In the genomic region with DNA sequence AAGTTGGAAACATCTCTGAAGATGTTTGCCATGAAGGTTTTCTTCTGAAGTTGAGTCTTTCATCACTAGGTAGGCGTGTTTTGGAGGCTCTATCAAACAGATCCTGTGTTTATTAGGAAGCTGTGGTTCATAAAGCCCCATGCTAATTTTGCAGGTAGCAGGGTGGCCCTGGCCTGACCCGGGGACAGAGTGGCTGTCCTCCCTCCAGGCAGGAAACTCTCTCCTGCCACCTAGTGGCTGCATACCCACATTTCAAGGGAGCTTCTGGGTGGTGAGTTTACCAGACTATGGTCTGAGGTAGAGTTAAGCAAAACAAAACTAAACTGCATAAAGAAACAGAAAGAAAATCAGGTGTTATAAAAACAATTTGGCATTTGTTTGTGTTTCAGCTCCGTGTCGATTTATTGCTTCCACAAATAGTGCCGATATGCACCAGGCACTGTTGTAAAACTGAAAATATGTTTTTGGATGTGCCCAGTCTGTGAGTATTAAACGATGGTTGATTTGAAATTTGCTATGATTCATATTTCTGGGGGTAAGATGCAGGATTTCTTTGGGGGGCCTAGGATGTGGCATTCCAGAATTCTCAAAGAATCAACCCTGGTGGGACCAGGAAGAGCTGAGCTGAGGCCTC, we compare ENCODE assay signal across 9 cellular contexts. TPM values are rescaled to one million over a fixed set of nuclear protein-coding genes. Genes with fewer than 3 reads are reported as not detected.
DNase-seq lines count a peak whose midpoint lies in the region; ATAC-seq, FAIRE-seq and TF ChIP-seq lines count a peak whose summit lies in the region.
"Had no signal": no experiment of that assay in that cellular context is flagged by ENCODE, and none has a peak within 500 bp of the region (broad histone marks: within the 10 kb centered on the region; RNA-seq: fewer than 3 reads in every experiment).

No MANE protein-coding gene starts in this region.

- POLR2A ChIA-PET in activated CD4-positive, alpha-beta memory T cell treated with anti-CD3 and anti-CD28 coated beads, Interleukin-2, amount 10 ng/mL, durations not matched to agents 7 days and 5 days (lab: Charles Lee): interaction anchor here (0.8 to 2.1 kb wide), 10 partner anchors 15 to 301 kb away, joined by 3 to 16 read pairs (median 3); a partner anchor contains a TSS

- no peaks in the 10 kb centered on the region for H3K79me2 ChIP-seq in neural progenitor cell (ENCODE audit: low read depth)

- no peak for ATAC-seq in sciatic nerve

- no peaks in the 10 kb centered on the region for H3K9me3 ChIP-seq in neural progenitor cell (ENCODE audit: low read depth)

- no peaks in the 10 kb centered on the region for H3F3A ChIP-seq in neural progenitor cell (ENCODE audit: low read depth)

- intact Hi-C loops in sciatic nerve (cut with DNase I): no loop called here

- no peak overlapping the region for H3K9ac ChIP-seq in neural progenitor cell

- no peak overlapping the region for H3K4me3 ChIP-seq in neural progenitor cell

- no peaks in the 10 kb centered on the region for H3K36me3 ChIP-seq in neural progenitor cell

- H3K27ac ChIP-seq in epithelial cell of prostate: peak overlapping the region; percentile 36
- H3K27ac ChIP-seq in neural progenitor cell: no peak overlapping the region

- no peaks in the 10 kb centered on the region for H3K36me3 Mint-ChIP-seq in activated CD4-positive, alpha-beta memory T cell treated with anti-CD3 and anti-CD28 coated beads, Interleukin-2, amount 10 ng/mL, durations not matched to agents 7 days and 5 days (ENCODE audit: low read depth)
- H3K36me3 Mint-ChIP-seq in neural progenitor cell (no peaks in the 10 kb centered on the region), type B pancreatic cell (no peaks in the 10 kb centered on the region)

- peaks cover 46% of the 10 kb centered on the region for H3K4me1 Mint-ChIP-seq in activated CD4-positive, alpha-beta memory T cell treated with anti-CD3 and anti-CD28 coated beads, Interleukin-2, amount 10 ng/mL, durations not matched to agents 7 days and 5 days
- H3K4me1 Mint-ChIP-seq in neural progenitor cell: no peaks in the 10 kb centered on the region
- H3K4me1 Mint-ChIP-seq in type B pancreatic cell (ENCODE audit: unreplicated experiment): no peaks in the 10 kb centered on the region

- H4K20me1 ChIP-seq in neural progenitor cell (ENCODE audit: low read depth): no peaks in the 10 kb centered on the region

- no peak overlapping the region for H3K4me3 Mint-ChIP-seq in activated CD4-positive, alpha-beta memory T cell treated with anti-CD3 and anti-CD28 coated beads, Interleukin-2, amount 10 ng/mL, durations not matched to agents 7 days and 5 days
- H3K4me3 Mint-ChIP-seq in neural progenitor cell (no peak overlapping the region), type B pancreatic cell (no peak overlapping the region)

- no peaks in the 10 kb centered on the region for H3K27me3 ChIP-seq in neural progenitor cell

- peak overlapping the region; percentile 60 for H3K27ac Mint-ChIP-seq in activated CD4-positive, alpha-beta memory T cell treated with anti-CD3 and anti-CD28 coated beads, Interleukin-2, amount 10 ng/mL, durations not matched to agents 7 days and 5 days
- H3K27ac Mint-ChIP-seq in neural progenitor cell: no peak overlapping the region
- no peak overlapping the region for H3K27ac Mint-ChIP-seq in type B pancreatic cell

- H3K4me1 ChIP-seq in neural progenitor cell: no peaks in the 10 kb centered on the region

- H3K9me3 Mint-ChIP-seq in activated CD4-positive, alpha-beta memory T cell treated with anti-CD3 and anti-CD28 coated beads, Interleukin-2, amount 10 ng/mL, durations not matched to agents 7 days and 5 days: no peaks in the 10 kb centered on the region
- H3K9me3 Mint-ChIP-seq in neural progenitor cell (peaks cover 3% of the 10 kb centered on the region), type B pancreatic cell (no peaks in the 10 kb centered on the region)

- DNase-seq in EL (peak; percentile 34), H54 (ENCODE audit: insufficient read length, low spot score) (peak; percentile 66), NCI-H748 (lab: John Stamatoyannopoulos, UW; ENCODE audit: unreplicated experiment) (peak; percentile 40), epithelial cell of prostate (ENCODE audit: low read depth, low spot score) (no peak), neural progenitor cell (ENCODE audit: low spot score) (peak; percentile 71), type B pancreatic cell (ENCODE audit: extremely low spot score, unreplicated experiment) (no peak), sciatic nerve (ENCODE audit: low spot score) (no peak)
- peak; percentile 82 for DNase-seq in activated CD4-positive, alpha-beta memory T cell treated with anti-CD3 and anti-CD28 coated beads, Interleukin-2, amount 10 ng/mL, durations not matched to agents 7 days and 5 days

- no peak overlapping the region for H3K4me2 ChIP-seq in neural progenitor cell

- no peak for TF ChIP-seq POLR2A in H54 (IDR thresholded peaks at IDR 0.05; ENCODE audit: low read depth, low read length)

- peak; percentile 96 for TF ChIP-seq CTCF in neural progenitor cell (IDR thresholded peaks at IDR 0.05)
- TF ChIP-seq CTCF in type B pancreatic cell (conservative IDR thresholded peaks at IDR 0.05): peak; percentile 80

- H3K27me3 Mint-ChIP-seq in activated CD4-positive, alpha-beta memory T cell treated with anti-CD3 and anti-CD28 coated beads, Interleukin-2, amount 10 ng/mL, durations not matched to agents 7 days and 5 days: no peaks in the 10 kb centered on the region
- peaks cover 5% of the 10 kb centered on the region for H3K27me3 Mint-ChIP-seq in neural progenitor cell (ENCODE audit: insufficient read depth, low read depth)
- peaks cover 3% of the 10 kb centered on the region for H3K27me3 Mint-ChIP-seq in type B pancreatic cell

- CTCF ChIA-PET in activated CD4-positive, alpha-beta memory T cell treated with anti-CD3 and anti-CD28 coated beads, Interleukin-2, amount 10 ng/mL, durations not matched to agents 7 days and 5 days (lab: Charles Lee): interaction anchor here (0.6 to 4.1 kb wide), 47 partner anchors 8 to 259 kb away, joined by 3 to 110 read pairs (median 4); a partner anchor contains a TSS

- no peak for FAIRE-seq in H54 (lab: Jason Lieb, UNC)

- H2AFZ ChIP-seq in neural progenitor cell (replicated peaks): peak overlapping the region; percentile 58

RNA-seq across cellular contexts. Expression of a gene that starts 26.0 kb away (rescaled TPM):
- under 1 TPM; 0.33 to 0.48 TPM for total RNA-seq in activated CD4-positive, alpha-beta memory T cell treated with anti-CD3 and anti-CD28 coated beads, Interleukin-2, amount 10 ng/mL, durations not matched to agents 7 days and 5 days
- total RNA-seq in neural progenitor cell (ENCODE audit: low replicate concordance) (0.93 TPM in 1 of 2 replicates, not detected in the other), type B pancreatic cell (ENCODE audit: low replicate concordance) (not detected in 2 replicates), sciatic nerve (not detected)
- total RNA-seq: T-helper 2 cell treated with Interferon-gamma antibody and Interleukin-4, amounts not matched to agents 100 ng/mL and 5 ng/mL, for 36 hours had no signal

RNA-seq across cellular contexts. Expression of a gene that starts 48.4 kb away (rescaled TPM):
- under 1 TPM in 1 of 2 experiments, not detected in 1; 0.48 TPM for total RNA-seq in activated CD4-positive, alpha-beta memory T cell treated with anti-CD3 and anti-CD28 coated beads, Interleukin-2, amount 10 ng/mL, durations not matched to agents 7 days and 5 days
- total RNA-seq in neural progenitor cell (ENCODE audit: low replicate concordance) (not detected in 2 replicates), type B pancreatic cell (ENCODE audit: low replicate concordance) (0.46 and 0.76 TPM in 2 replicates), sciatic nerve (23.6 TPM)
- total RNA-seq: T-helper 2 cell treated with Interferon-gamma antibody and Interleukin-4, amounts not matched to agents 100 ng/mL and 5 ng/mL, for 36 hours had no signal

Comparison
In these comparisons a context has a peak if more than half of its experiments do, and no peak if none do; other contexts are left out.
1. DNase-seq: peak in EL (single experiment), H54 (single experiment), NCI-H748 (single experiment), activated CD4-positive, alpha-beta memory T cell treated with anti-CD3 and anti-CD28 coated beads, Interleukin-2, amount 10 ng/mL, durations not matched to agents 7 days and 5 days (single experiment) and neural progenitor cell (single experiment); none in epithelial cell of prostate (single experiment), type B pancreatic cell (single experiment) and sciatic nerve (single experiment).
2. RNA of a gene that starts 48.4 kb away (total RNA-seq): 23.6 TPM in sciatic nerve (single experiment); 0.48 TPM in activated CD4-positive, alpha-beta memory T cell treated with anti-CD3 and anti-CD28 coated beads, Interleukin-2, amount 10 ng/mL, durations not matched to agents 7 days and 5 days, 0.46 to 0.76 TPM in type B pancreatic cell and not detected in neural progenitor cell; every median in the first group is over 10 times any median in the second.